In the genomic region with DNA sequence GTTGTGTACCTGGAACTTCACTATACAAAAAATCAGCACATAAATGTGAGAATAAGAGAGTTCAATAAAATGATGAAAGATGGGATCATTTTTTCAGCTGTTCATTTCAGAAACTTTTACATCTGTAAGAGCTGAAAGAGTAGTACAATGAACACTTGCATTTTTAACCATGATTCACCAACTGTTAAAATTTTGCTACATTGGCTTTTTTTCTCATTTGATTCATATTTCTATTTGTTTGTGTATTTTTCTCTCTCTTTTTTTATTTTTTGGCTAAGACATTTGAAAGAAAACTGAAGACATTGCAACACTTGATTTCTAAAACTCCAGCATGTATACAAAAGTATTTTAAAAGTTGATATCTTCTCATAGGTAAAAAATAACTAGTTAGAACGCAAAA, we compare ENCODE assay signal across 2 cellular contexts.
TF ChIP-seq lines count a peak whose summit lies in the region.

No MANE protein-coding gene starts in this region.

TF ChIP-seq in A549, 52 proteins besides CTCF, POLR2A, EP300 and RAD21:
- TF ChIP-seq, protein P1, sequence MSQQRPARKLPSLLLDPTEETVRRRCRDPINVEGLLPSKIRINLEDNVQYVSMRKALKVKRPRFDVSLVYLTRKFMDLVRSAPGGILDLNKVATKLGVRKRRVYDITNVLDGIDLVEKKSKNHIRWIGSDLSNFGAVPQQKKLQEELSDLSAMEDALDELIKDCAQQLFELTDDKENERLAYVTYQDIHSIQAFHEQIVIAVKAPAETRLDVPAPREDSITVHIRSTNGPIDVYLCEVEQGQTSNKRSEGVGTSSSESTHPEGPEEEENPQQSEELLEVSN (IDR thresholded peaks at IDR 0.05; ENCODE audit: borderline replicate concordance, low read depth) = no peak
- TF ChIP-seq NR3C1 (IDR thresholded peaks at IDR 0.05) (no peak), FOSB (CRISPR knock-in tag; IDR thresholded peaks at IDR 0.05) (no peak), RCOR1 (IDR thresholded peaks at IDR 0.05; ENCODE audit: low read depth, low read length) (no peak), KDM5A (IDR thresholded peaks at IDR 0.05) (no peak), MAFK (IDR thresholded peaks at IDR 0.05; ENCODE audit: partially characterized antibody) (peak; percentile 12)

TF ChIP-seq in K562, 482 proteins besides CTCF, POLR2A, EP300 and RAD21 (continued from another document):
- peak; percentile 67 for TF ChIP-seq ZNF316 (IDR thresholded peaks at IDR 0.05)
